8 cellular contexts compared by ENCODE assay signal in genomic region chr1:27569088-27569459, GRCh38. TPM values are rescaled to one million over a fixed set of nuclear protein-coding genes. Genes with fewer than 3 reads are reported as not detected.
DNase-seq lines count a peak whose midpoint lies in the region; ATAC-seq, FAIRE-seq and TF ChIP-seq lines count a peak whose summit lies in the region.

No MANE protein-coding gene starts in this region.

- H3K27ac Mint-ChIP-seq in T-helper 2 cell treated with Interferon-gamma antibody and Interleukin-4, amounts not matched to agents 5 μg/mL and 100 μg/mL, for 36 hours = peak overlapping the region; percentile 49
- peak overlapping the region; percentile 69 for H3K27ac Mint-ChIP-seq in glutamatergic neuron (ENCODE audit: unreplicated experiment)

- H3K9me3 Mint-ChIP-seq in T-helper 2 cell treated with Interferon-gamma antibody and Interleukin-4, amounts not matched to agents 5 μg/mL and 100 μg/mL, for 36 hours = no peaks in the 10 kb centered on the region
- peaks cover 10% of the 10 kb centered on the region for H3K9me3 Mint-ChIP-seq in glutamatergic neuron (ENCODE audit: unreplicated experiment)

- no peak for TF ChIP-seq POLR2A in GM12891 (IDR thresholded peaks at IDR 0.05; ENCODE audit: low read depth, low read length)

- peaks cover 7% of the 10 kb centered on the region for H3K27me3 Mint-ChIP-seq in T-helper 2 cell treated with Interferon-gamma antibody and Interleukin-4, amounts not matched to agents 5 μg/mL and 100 μg/mL, for 36 hours (ENCODE audit: low read depth)
- peaks cover 22% of the 10 kb centered on the region for H3K27me3 Mint-ChIP-seq in glutamatergic neuron (ENCODE audit: unreplicated experiment)

- peaks cover 18% of the 10 kb centered on the region for H3K4me1 Mint-ChIP-seq in T-helper 2 cell treated with Interferon-gamma antibody and Interleukin-4, amounts not matched to agents 5 μg/mL and 100 μg/mL, for 36 hours (ENCODE audit: low read depth)
- peaks cover 73% of the 10 kb centered on the region for H3K4me1 Mint-ChIP-seq in glutamatergic neuron (ENCODE audit: low read depth, unreplicated experiment)

- ATAC-seq in sciatic nerve = peak; percentile 12
- no peak for ATAC-seq in HG03432 (IDR thresholded peaks at IDR 0.05; ENCODE audit: unreplicated experiment)

- no peak for TF ChIP-seq CTCF in glutamatergic neuron (IDR thresholded peaks at IDR 0.05; ENCODE audit: partially characterized antibody, unreplicated experiment)

- no peak for DNase-seq in GM12891 (ENCODE audit: insufficient read length, low spot score)
- DNase-seq in T-helper 2 cell treated with Interferon-gamma antibody and Interleukin-4, amounts not matched to agents 5 μg/mL and 100 μg/mL, for 36 hours (ENCODE audit: low spot score) = no peak
- no peak for DNase-seq in glutamatergic neuron
- DNase-seq in sciatic nerve (ENCODE audit: low spot score) = no peak
- DNase-seq in COR-L47 (lab: John Stamatoyannopoulos, UW) = no peak
- no peak for DNase-seq in retina
- no peak for DNase-seq in iPS-NIHi11 (ENCODE audit: low spot score)

- intact Hi-C loops in sciatic nerve (cut with DNase I) = loop anchor here (5.0 kb wide), 1 partner anchor 33 kb away; the partner anchor contains the start of gene AHDC1

- H3K4me3 Mint-ChIP-seq in T-helper 2 cell treated with Interferon-gamma antibody and Interleukin-4, amounts not matched to agents 5 μg/mL and 100 μg/mL, for 36 hours = peak overlapping the region; percentile 74
- H3K4me3 Mint-ChIP-seq in glutamatergic neuron (ENCODE audit: unreplicated experiment) = peak overlapping the region; percentile 68

- FAIRE-seq in GM12891 (lab: Jason Lieb, UNC) = peak; percentile 75

- H3K36me3 Mint-ChIP-seq in T-helper 2 cell treated with Interferon-gamma antibody and Interleukin-4, amounts not matched to agents 5 μg/mL and 100 μg/mL, for 36 hours (ENCODE audit: low read depth) = no peaks in the 10 kb centered on the region
- no peaks in the 10 kb centered on the region for H3K36me3 Mint-ChIP-seq in glutamatergic neuron (ENCODE audit: unreplicated experiment)

TF ChIP-seq in GM12891, 5 proteins besides CTCF, POLR2A, EP300 and RAD21:
- TF ChIP-seq SPI1 (IDR thresholded peaks at IDR 0.05; ENCODE audit: low read depth, low read length) (no peak), TAF1 (IDR thresholded peaks at IDR 0.05; ENCODE audit: low read depth, low read length) (no peak)
TF ChIP-seq in GM12891: peak in this region for 0.

RNA-seq across cellular contexts. Expression of gene AHDC1, which starts 34.9 kb away (rescaled TPM):
- polyA plus RNA-seq in GM12891 (2012; ENCODE audit: low read depth, missing spikeins) = 6.8 TPM
- total RNA-seq in glutamatergic neuron (ENCODE audit: unreplicated experiment) (131 TPM), sciatic nerve (61.9 TPM)
